18 cellular contexts compared by ENCODE assay signal in the genomic region with DNA sequence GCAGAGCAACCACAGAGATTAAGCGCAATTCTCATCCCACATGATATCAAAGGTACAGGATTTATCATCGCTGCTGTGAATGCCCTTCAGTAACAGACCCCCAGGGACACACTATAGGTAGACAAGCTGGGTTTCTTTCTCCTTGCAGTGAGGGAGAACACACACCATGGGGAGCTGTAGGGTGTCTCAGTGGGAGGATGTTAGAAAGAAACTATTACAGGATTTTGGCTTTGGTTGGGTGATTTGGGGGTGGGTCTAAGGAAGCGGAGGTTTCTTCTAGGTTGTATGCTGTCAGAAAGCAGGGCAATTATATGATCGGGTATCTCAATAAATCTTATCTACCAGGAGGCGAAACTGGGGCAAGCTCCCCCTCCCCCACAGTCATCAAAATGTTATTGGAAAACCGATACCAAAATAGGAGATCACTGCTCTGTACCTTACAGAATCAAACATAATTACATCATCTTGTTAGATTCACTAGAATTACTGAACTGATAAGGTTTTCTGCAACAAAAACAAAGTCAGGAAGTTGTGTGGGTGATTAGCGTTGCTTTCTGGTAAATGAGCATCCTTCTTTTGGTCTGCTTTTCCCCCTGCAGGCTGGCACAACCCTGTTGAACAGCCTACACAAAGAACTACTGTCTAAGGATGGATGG.
"Had no signal": no experiment of that assay in that cellular context is flagged by ENCODE, and none has a peak within 500 bp of the region (broad histone marks: within the 10 kb centered on the region; RNA-seq: fewer than 3 reads in every experiment).

No MANE protein-coding gene starts in this region.

- H3K27ac Mint-ChIP-seq: naive thymus-derived CD8-positive, alpha-beta T cell; stimulated activated naive B cell treated with anti-CD40 and anti-IgM and Interleukin-4, amounts not matched to agents 10 μg/mL and 1 μg/mL and 100 μg/mL, for 72 hours; stimulated activated naive CD8-positive, alpha-beta T cell treated with anti-CD3 and anti-CD28 coated beads, Interleukin-15, amount 100 ng/mL, for 72 hours had no signal

- H3K4me1 Mint-ChIP-seq: naive thymus-derived CD8-positive, alpha-beta T cell; stimulated activated naive B cell treated with anti-CD40 and anti-IgM and Interleukin-4, amounts not matched to agents 10 μg/mL and 1 μg/mL and 100 μg/mL, for 72 hours; stimulated activated naive CD8-positive, alpha-beta T cell treated with anti-CD3 and anti-CD28 coated beads, Interleukin-15, amount 100 ng/mL, for 72 hours had no signal

- H3K4me3 Mint-ChIP-seq: naive thymus-derived CD8-positive, alpha-beta T cell; neural crest cell; stimulated activated naive B cell treated with anti-CD40 and anti-IgM and Interleukin-4, amounts not matched to agents 10 μg/mL and 1 μg/mL and 100 μg/mL, for 72 hours; stimulated activated naive CD8-positive, alpha-beta T cell treated with anti-CD3 and anti-CD28 coated beads, Interleukin-15, amount 100 ng/mL, for 72 hours had no signal

- DNase-seq: cortex of kidney; effector memory CD4-positive, alpha-beta T cell; glutamatergic neuron; kidney; left cardiac atrium; mucosa of descending colon; naive thymus-derived CD8-positive, alpha-beta T cell; posterior cingulate gyrus; spleen; stimulated activated CD4-positive, alpha-beta T cell treated with anti-CD3 and anti-CD28 coated beads, Interleukin-2, amount 100 ng/mL, for 24 hours; stimulated activated CD4-positive, alpha-beta T cell treated with anti-CD3 and anti-CD28 coated beads, Interleukin-4, amount 100 ng/mL, for 4 hours; stimulated activated naive B cell treated with anti-CD40 and anti-IgM and Interleukin-4, amounts not matched to agents 10 μg/mL and 1 μg/mL and 100 μg/mL, for 72 hours; stimulated activated naive CD8-positive, alpha-beta T cell treated with anti-CD3 and anti-CD28 coated beads, Interleukin-15, amount 100 ng/mL, for 72 hours; testis; upper lobe of right lung had no signal

- H3K36me3 Mint-ChIP-seq: naive thymus-derived CD8-positive, alpha-beta T cell; stimulated activated naive B cell treated with anti-CD40 and anti-IgM and Interleukin-4, amounts not matched to agents 10 μg/mL and 1 μg/mL and 100 μg/mL, for 72 hours had no signal

- ATAC-seq: gastroesophageal sphincter; left cardiac atrium; mucosa of descending colon; naive thymus-derived CD8-positive, alpha-beta T cell; sciatic nerve; stimulated activated naive B cell treated with anti-CD40 and anti-IgM and Interleukin-4, amounts not matched to agents 10 μg/mL and 1 μg/mL and 100 μg/mL, for 72 hours; stimulated activated naive CD8-positive, alpha-beta T cell treated with anti-CD3 and anti-CD28 coated beads, Interleukin-15, amount 100 ng/mL, for 72 hours had no signal

- H3K9me3 Mint-ChIP-seq: stimulated activated naive CD8-positive, alpha-beta T cell treated with anti-CD3 and anti-CD28 coated beads, Interleukin-15, amount 100 ng/mL, for 72 hours had no signal
